Comparison of ENCODE assay signal across 15 cellular contexts in genomic region chr1:53115403-53116306, GRCh38. TPM values are rescaled to one million over a fixed set of nuclear protein-coding genes. Genes with fewer than 3 reads are reported as not detected.
DNase-seq lines count a peak whose midpoint lies in the region; ATAC-seq, FAIRE-seq and TF ChIP-seq lines count a peak whose summit lies in the region.
"Had no signal": no experiment of that assay in that cellular context is flagged by ENCODE, and none has a peak within 500 bp of the region (broad histone marks: within the 10 kb centered on the region; RNA-seq: fewer than 3 reads in every experiment).

No MANE protein-coding gene starts in this region.

- H3K79me2 ChIP-seq in HepG2 (ENCODE audit: insufficient read depth, low read length) (no peaks in the 10 kb centered on the region), mammary epithelial cell (ENCODE audit: insufficient read depth, low read length) (no peaks in the 10 kb centered on the region)

- POLR2A ChIA-PET in HepG2 (lab: Yijun Ruan, JAX) = no interaction called here
- POLR2A ChIA-PET in activated CD8-positive, alpha-beta T cell treated with anti-CD3 and anti-CD28 coated beads for 36 hours (lab: Charles Lee) = no interaction called here

- no peak overlapping the region for H3K9ac ChIP-seq in HepG2 (ENCODE audit: insufficient read depth, low read depth, low read length)
- H3K9ac ChIP-seq in mammary epithelial cell (ENCODE audit: insufficient read depth, low read length) = no peak overlapping the region

- peaks cover 4% of the 10 kb centered on the region for H3K4me1 Mint-ChIP-seq in activated CD8-positive, alpha-beta T cell treated with anti-CD3 and anti-CD28 coated beads for 36 hours (ENCODE audit: low read depth)

- no peak for FAIRE-seq in HepG2 (lab: Jason Lieb, UNC)
- FAIRE-seq: kidney had no signal

- no peaks in the 10 kb centered on the region for H3K27me3 Mint-ChIP-seq in activated CD8-positive, alpha-beta T cell treated with anti-CD3 and anti-CD28 coated beads for 36 hours

- CTCF ChIA-PET in HepG2 (lab: Yijun Ruan, JAX; ENCODE audit: low intra/inter-chr PET ratio, low total read pairs) = no interaction called here
- CTCF ChIA-PET in activated CD8-positive, alpha-beta T cell treated with anti-CD3 and anti-CD28 coated beads for 36 hours (lab: Charles Lee) = no interaction called here
- CTCF ChIA-PET in mammary epithelial cell (lab: Charles Lee; ENCODE audit: low non-redundant PET) = no interaction called here

- no peak overlapping the region for H3K4me3 Mint-ChIP-seq in activated CD8-positive, alpha-beta T cell treated with anti-CD3 and anti-CD28 coated beads for 36 hours

- BruUV-seq in HepG2 (replicated peaks; lab: Mats Ljungman, UMichigan) (no TSS peak), mammary epithelial cell (replicated peaks; lab: Mats Ljungman, UMichigan) (no TSS peak)

- 39% methylated on average over 13 of the region's 20 CpGs for WGBS in HepG2 (ENCODE audit: low lambda C conversion rate)
- WGBS in mammary epithelial cell (ENCODE audit: low coverage, missing lambda C conversion rate) = 69% methylated on average over 17 of the region's 20 CpGs

- H3K36me3 Mint-ChIP-seq in activated CD8-positive, alpha-beta T cell treated with anti-CD3 and anti-CD28 coated beads for 36 hours (ENCODE audit: low read depth) = no peaks in the 10 kb centered on the region

- dilution Hi-C loops in mammary epithelial cell (cut with HindIII; ENCODE audit: low sequenced_read_pairs) = no loop called here

- H3K36me3 ChIP-seq in left ventricle myocardium inferior = no peaks in the 10 kb centered on the region
- peaks cover 63% of the 10 kb centered on the region for H3K36me3 ChIP-seq in WERI-Rb-1
- no peaks in the 10 kb centered on the region for H3K36me3 ChIP-seq in HepG2 (replicated peaks in 1 of 2; ENCODE audit: control insufficient read depth in 1 of 2, insufficient read depth in 2 of 2, low read length in 2 of 2)
- no peaks in the 10 kb centered on the region for H3K36me3 ChIP-seq in uterus
- H3K36me3 ChIP-seq in mammary epithelial cell (ENCODE audit: insufficient read depth, low read length) = no peaks in the 10 kb centered on the region

- no peak for TF ChIP-seq RAD21 in HepG2 (CRISPR knock-in tag; IDR thresholded peaks at IDR 0.05)

- H3K4me1 ChIP-seq in left ventricle myocardium inferior (peaks cover under 1% of the 10 kb centered on the region), HepG2 (ENCODE audit: insufficient read depth, low read length) (peaks cover 87% of the 10 kb centered on the region), uterus (no peaks in the 10 kb centered on the region), mammary epithelial cell (ENCODE audit: insufficient read depth, low read length) (no peaks in the 10 kb centered on the region)

- DNase-seq in left cardiac atrium = no peak
- no peak for DNase-seq in left ventricle myocardium inferior
- DNase-seq in WERI-Rb-1 = peak; percentile 97
- peak; percentile 48 for DNase-seq in HepG2 (ENCODE audit: low spot score)
- no peak for DNase-seq in uterus
- DNase-seq in middle frontal gyrus (ENCODE audit: extremely low spot score, low spot score) = no peak
- no peak for DNase-seq in activated CD8-positive, alpha-beta T cell treated with anti-CD3 and anti-CD28 coated beads for 36 hours
- DNase-seq in mammary epithelial cell = no peak
- DNase-seq: activated CD4-positive, CD25-positive, alpha-beta regulatory T cell treated with anti-CD3 and anti-CD28 coated beads, Interleukin-2, amount 50 U/mL, for 72 hours; central memory CD4-positive, alpha-beta T cell; GF-D8; kidney; NCI-H2171; SHP77 treated with DMSO at 0.1 percent for 48 hours had no signal

- H3K4me3 ChIP-seq in left ventricle myocardium inferior (no peak overlapping the region), WERI-Rb-1 (ENCODE audit: low read depth, low read length) (peak overlapping the region; percentile 15), HepG2 (replicated peaks in 1 of 3; ENCODE audit: insufficient read depth in 1 of 3, low read depth in 2 of 3, low read length in 3 of 3) (peak overlapping the region in 1 of 3 experiments; percentile 48; a peak in 1 of 6 replicates), uterus (no peak overlapping the region), mammary epithelial cell (replicated peaks in 1 of 3; ENCODE audit: insufficient read depth in 1 of 3, low read depth in 2 of 3, low read length in 3 of 3) (no peak overlapping the region)

- TF ChIP-seq EP300 in HepG2 (IDR thresholded peaks at IDR 0.05; ENCODE audit: low read depth in 2 of 2, low read length in 2 of 2) = peak in 1 of 2 experiments; percentile 32; a peak in 1 of 4 replicates
- no peak for TF ChIP-seq EP300 in HepG2 (CRISPR knock-in tag; IDR thresholded peaks at IDR 0.05; ENCODE audit: borderline replicate concordance)

- ATAC-seq in left cardiac atrium (peak; percentile 36 to 45), HepG2 (peak; percentile 40)
- no peak for ATAC-seq in activated CD8-positive, alpha-beta T cell treated with anti-CD3 and anti-CD28 coated beads for 36 hours

- no peaks in the 10 kb centered on the region for H4K20me1 ChIP-seq in HepG2 (ENCODE audit: insufficient read depth, low read length)
- H4K20me1 ChIP-seq in mammary epithelial cell (ENCODE audit: insufficient read depth, low read length) = no peaks in the 10 kb centered on the region

- H3K9me3 ChIP-seq in left ventricle myocardium inferior (replicated peaks) (peaks cover 9% of the 10 kb centered on the region), WERI-Rb-1 (ENCODE audit: severe bottlenecking) (no peaks in the 10 kb centered on the region), HepG2 (ENCODE audit: low read length) (no peaks in the 10 kb centered on the region; the same call in 1 of the 2 replicates), uterus (no peaks in the 10 kb centered on the region), mammary epithelial cell (replicated peaks; ENCODE audit: insufficient read depth, low read length) (peaks cover 4% of the 10 kb centered on the region)

- TF ChIP-seq POLR2A in HepG2 (IDR thresholded peaks at IDR 0.05; ENCODE audit: insufficient read depth in 1 of 2, low read depth in 2 of 2, low read length in 2 of 2) (no peak), uterus (IDR thresholded peaks at IDR 0.05) (no peak)

- no peaks in the 10 kb centered on the region for H3K9me3 Mint-ChIP-seq in activated CD8-positive, alpha-beta T cell treated with anti-CD3 and anti-CD28 coated beads for 36 hours

- H3K27ac ChIP-seq in left ventricle myocardium inferior (replicated peaks) = no peak overlapping the region
- peak overlapping the region; percentile 97 for H3K27ac ChIP-seq in WERI-Rb-1
- no peak overlapping the region for H3K27ac ChIP-seq in HepG2 (ENCODE audit: extremely low read length, insufficient read depth, low read length)
- H3K27ac ChIP-seq in uterus = peak overlapping the region; percentile 13 to 25
- H3K27ac ChIP-seq in mammary epithelial cell (ENCODE audit: insufficient read depth, low read depth, low read length) = no peak overlapping the region

- in situ Hi-C loops in HepG2 (cut with HindIII; ENCODE audit: extremely low pct_ligation_motif_present, low pct_unique_long_range_greater_than_20kb) = no loop called here
- in situ Hi-C loops in mammary epithelial cell (cut with MboI; ENCODE audit: low sequenced_read_pairs in 2 of 2) = no loop called here

- H3K27me3 ChIP-seq in left ventricle myocardium inferior (ENCODE audit: low read depth) (peaks cover 6% of the 10 kb centered on the region), WERI-Rb-1 (ENCODE audit: insufficient read depth, low read depth, severe bottlenecking) (no peaks in the 10 kb centered on the region), HepG2 (ENCODE audit: control insufficient read depth in 1 of 2, insufficient read depth in 2 of 2, low read length in 2 of 2) (peaks cover 10 to 58% of the 10 kb centered on the region in 2 experiments), uterus (no peaks in the 10 kb centered on the region), mammary epithelial cell (ENCODE audit: insufficient read depth, low read length) (no peaks in the 10 kb centered on the region)

- H2AFZ ChIP-seq in HepG2 (ENCODE audit: low read length) (no peak overlapping the region), mammary epithelial cell (ENCODE audit: low read depth, low read length) (no peak overlapping the region)

- H3K27ac Mint-ChIP-seq in activated CD8-positive, alpha-beta T cell treated with anti-CD3 and anti-CD28 coated beads for 36 hours = no peak overlapping the region

- intact Hi-C loops in left cardiac atrium (cut with DNase I) (no loop called here), left ventricle myocardium inferior (cut with micrococcal nuclease) (no loop called here), HepG2 (cut with micrococcal nuclease; ENCODE audit: unreplicated experiment) (no loop called here), uterus (cut with DNase I; ENCODE audit: low total_unique reads) (no loop called here), mammary epithelial cell (cut with micrococcal nuclease) (no loop called here)
- intact Hi-C loops in activated CD8-positive, alpha-beta T cell treated with anti-CD3 and anti-CD28 coated beads for 36 hours (cut with micrococcal nuclease) = no loop called here

- TF ChIP-seq CTCF in left ventricle myocardium inferior (IDR thresholded peaks at IDR 0.05; ENCODE audit: borderline replicate concordance) = no peak
- TF ChIP-seq CTCF in WERI-Rb-1 (IDR thresholded peaks at IDR 0.05; ENCODE audit: low read depth, low read length) = 0 out of 2 replicates have a peak, but pooled peaks have one; percentile 2
- TF ChIP-seq CTCF in HepG2 (CRISPR knock-in tag; IDR thresholded peaks at IDR 0.05) = peak; percentile 26
- TF ChIP-seq CTCF in uterus (IDR thresholded peaks at IDR 0.05) = no peak
- no peak for TF ChIP-seq CTCF in activated CD8-positive, alpha-beta T cell treated with anti-CD3 and anti-CD28 coated beads for 36 hours (IDR thresholded peaks at IDR 0.05)
- TF ChIP-seq CTCF in mammary epithelial cell (conservative IDR thresholded peaks at IDR 0.05 in 1 of 2, IDR thresholded peaks at IDR 0.05 in 1 of 2; ENCODE audit: extremely low read depth in 1 of 2, insufficient read depth in 1 of 2, low read depth in 1 of 2, low read length in 2 of 2) = no peak

- H3K4me2 ChIP-seq in HepG2 (ENCODE audit: low read depth, low read length) = peak overlapping the region; percentile 66
- H3K4me2 ChIP-seq in mammary epithelial cell (ENCODE audit: insufficient read depth, low read depth, low read length) = no peak overlapping the region

RNA-seq across cellular contexts. Expression of gene SLC1A7, which starts 26.8 kb away (rescaled TPM):
- total RNA-seq in left cardiac atrium (under 1 TPM; 0.31 to 0.85 TPM), left ventricle myocardium inferior (0.44 TPM), HepG2 (2016; rRNA removed; fragmentation: Illumina TruSeq; extraction: Trizol) (0.04 TPM in 1 of 2 replicates, not detected in the other), uterus (under 1 TPM in 1 of 4 donors, not detected in 3; 0.24 TPM), mammary epithelial cell (not detected)
- total RNA-seq in HepG2 (2016; cell fraction: cytosol; rRNA removed; fragmentation: Illumina TruSeq; extraction: Trizol; ENCODE audit: low read depth) = 0.10 TPM in 1 of 2 replicates, not detected in the other
- 0.10 TPM in 1 of 2 replicates, not detected in the other for total RNA-seq in HepG2 (2016; cell fraction: insoluble cytoplasmic fraction; rRNA removed; fragmentation: Illumina TruSeq; extraction: Trizol)
- not detected in 2 replicates for total RNA-seq in HepG2 (2016; cell fraction: membrane; rRNA removed; fragmentation: Illumina TruSeq; extraction: Trizol)
- total RNA-seq in HepG2 (2016; cell fraction: nucleus; rRNA removed; fragmentation: Illumina TruSeq; extraction: Trizol) = not detected in 2 replicates
- polyA plus RNA-seq in HepG2 (2011; rRNA removed) (2.0 and 4.8 TPM in 2 replicates), mammary epithelial cell (not detected)
- 1.7 and 1.9 TPM in 2 replicates for polyA plus RNA-seq in HepG2 (2011; cell fraction: cytosol; rRNA removed)
- polyA plus RNA-seq in HepG2 (2011; cell fraction: nucleus; rRNA removed) = 10.0 and 14.8 TPM in 2 replicates
- polyA plus RNA-seq in HepG2 (2012) = 8.9 and 11.0 TPM in 2 replicates
- not detected in 2 replicates for polyA plus RNA-seq in HepG2 (2016; cell fraction: cytosol; fragmentation: Illumina TruSeq; extraction: Trizol; ENCODE audit: low read depth)
- not detected in 2 replicates for polyA plus RNA-seq in HepG2 (2016; cell fraction: insoluble cytoplasmic fraction; fragmentation: Illumina TruSeq; extraction: Trizol; ENCODE audit: low read depth)
- 0.07 TPM in 1 of 2 replicates, not detected in the other for polyA plus RNA-seq in HepG2 (2016; cell fraction: membrane; fragmentation: Illumina TruSeq; extraction: Trizol; ENCODE audit: low read depth)
- polyA plus RNA-seq in HepG2 (2016; cell fraction: nucleus; fragmentation: Illumina TruSeq; extraction: Trizol; ENCODE audit: insufficient read depth, low read depth) = not detected in 2 replicates
- 2.1 TPM in 1 of 2 replicates, not detected in the other for polyA minus RNA-seq in HepG2 (2011; rRNA and poly(A)+ RNA removed; ENCODE audit: low replicate concordance)
- polyA minus RNA-seq in HepG2 (2011; cell fraction: cytosol; rRNA and poly(A)+ RNA removed) = 0.70 and 0.99 TPM in 2 replicates
- polyA minus RNA-seq in HepG2 (2011; cell fraction: nucleus; rRNA and poly(A)+ RNA removed) = 0.77 and 2.1 TPM in 2 replicates
- not detected for total RNA-seq in activated CD8-positive, alpha-beta T cell treated with anti-CD3 and anti-CD28 coated beads for 36 hours
- polyA minus RNA-seq in mammary epithelial cell = not detected
- total RNA-seq: kidney, temporal lobe had no signal

RNA-seq across cellular contexts. Expression of gene PODN, which starts 53.6 kb away (rescaled TPM):
- 10 to 100 TPM; 28.6 to 84.9 TPM for total RNA-seq in left cardiac atrium
- 22.9 TPM for total RNA-seq in left ventricle myocardium inferior
- total RNA-seq in HepG2 (2016; rRNA removed; fragmentation: Illumina TruSeq; extraction: Trizol) = not detected in 2 replicates
- total RNA-seq in HepG2 (2016; cell fraction: cytosol; rRNA removed; fragmentation: Illumina TruSeq; extraction: Trizol; ENCODE audit: low read depth) = not detected in 2 replicates
- not detected in 2 replicates for total RNA-seq in HepG2 (2016; cell fraction: insoluble cytoplasmic fraction; rRNA removed; fragmentation: Illumina TruSeq; extraction: Trizol)
- total RNA-seq in HepG2 (2016; cell fraction: membrane; rRNA removed; fragmentation: Illumina TruSeq; extraction: Trizol) = not detected in 2 replicates
- total RNA-seq in HepG2 (2016; cell fraction: nucleus; rRNA removed; fragmentation: Illumina TruSeq; extraction: Trizol) = not detected in 2 replicates
- 0.10 and 0.13 TPM in 2 replicates for polyA plus RNA-seq in HepG2 (2011; rRNA removed)
- polyA plus RNA-seq in HepG2 (2011; cell fraction: cytosol; rRNA removed) = 0.03 TPM in 1 of 2 replicates, not detected in the other
- polyA plus RNA-seq in HepG2 (2011; cell fraction: nucleus; rRNA removed) = 0.29 and 0.56 TPM in 2 replicates
- 0.38 and 0.40 TPM in 2 replicates for polyA plus RNA-seq in HepG2 (2012)
- polyA plus RNA-seq in HepG2 (2016; cell fraction: cytosol; fragmentation: Illumina TruSeq; extraction: Trizol; ENCODE audit: low read depth) = not detected in 2 replicates
- polyA plus RNA-seq in HepG2 (2016; cell fraction: insoluble cytoplasmic fraction; fragmentation: Illumina TruSeq; extraction: Trizol; ENCODE audit: low read depth) = not detected in 2 replicates
- not detected in 2 replicates for polyA plus RNA-seq in HepG2 (2016; cell fraction: membrane; fragmentation: Illumina TruSeq; extraction: Trizol; ENCODE audit: low read depth)
- not detected in 2 replicates for polyA plus RNA-seq in HepG2 (2016; cell fraction: nucleus; fragmentation: Illumina TruSeq; extraction: Trizol; ENCODE audit: insufficient read depth, low read depth)
- 0.10 TPM in 1 of 2 replicates, not detected in the other for polyA minus RNA-seq in HepG2 (2011; rRNA and poly(A)+ RNA removed; ENCODE audit: low replicate concordance)
- polyA minus RNA-seq in HepG2 (2011; cell fraction: cytosol; rRNA and poly(A)+ RNA removed) = not detected in 2 replicates
- polyA minus RNA-seq in HepG2 (2011; cell fraction: nucleus; rRNA and poly(A)+ RNA removed) = 0.25 TPM in 1 of 2 replicates, not detected in the other
- total RNA-seq in uterus = 100 to 1,000 TPM in 1 of 4 donors, 10 to 100 TPM in 3; 20.9 to 100 (median 71.8) TPM
- total RNA-seq in activated CD8-positive, alpha-beta T cell treated with anti-CD3 and anti-CD28 coated beads for 36 hours = not detected
- not detected for total RNA-seq in mammary epithelial cell
- polyA plus RNA-seq in mammary epithelial cell = not detected
- polyA minus RNA-seq in mammary epithelial cell = not detected

Comparison
In these comparisons a context has a peak if more than half of its experiments do, and no peak if none do; other contexts are left out.
1. DNase-seq: peak in WERI-Rb-1 (single experiment) and HepG2 (single experiment); none in left cardiac atrium (single experiment), left ventricle myocardium inferior (single experiment), uterus (0 of 2), middle frontal gyrus (single experiment), activated CD8-positive, alpha-beta T cell treated with anti-CD3 and anti-CD28 coated beads for 36 hours (single experiment) and mammary epithelial cell (single experiment).
2. H3K27ac ChIP-seq: peak in WERI-Rb-1 (single experiment) and uterus (2 of 2); none in left ventricle myocardium inferior (single experiment), HepG2 (single experiment) and mammary epithelial cell (single experiment).
3. CTCF ChIP-seq: peak in WERI-Rb-1 (single experiment) and HepG2 (single experiment); none in left ventricle myocardium inferior (single experiment), uterus (0 of 4), activated CD8-positive, alpha-beta T cell treated with anti-CD3 and anti-CD28 coated beads for 36 hours (single experiment) and mammary epithelial cell (0 of 2).
4. RNA of gene PODN, which starts 53.6 kb away (total RNA-seq): 20.9 to 100 TPM in uterus, 28.6 to 84.9 TPM in left cardiac atrium and 22.9 TPM in left ventricle myocardium inferior (single experiment); not detected in HepG2, not detected in activated CD8-positive, alpha-beta T cell treated with anti-CD3 and anti-CD28 coated beads for 36 hours and not detected in mammary epithelial cell; every median in the first group is over 10 times any median in the second.